ENCODE assay signal across 24 cellular contexts in genomic region chr5:108129129-108129528, GRCh38.
"Had no signal": no experiment of that assay in that cellular context is flagged by ENCODE, and none has a peak within 500 bp of the region (broad histone marks: within the 10 kb centered on the region; RNA-seq: fewer than 3 reads in every experiment).

No MANE protein-coding gene starts in this region.

- DNase-seq: stimulated activated CD4-positive, alpha-beta T cell treated with anti-CD3 and anti-CD28 coated beads, Interleukin-2, amount 100 ng/mL, for 48 hours; stimulated activated CD4-positive, alpha-beta T cell treated with anti-CD3 and anti-CD28 coated beads, Interleukin-4, amount 100 ng/mL, for 1 hour; stimulated activated CD4-positive, alpha-beta T cell treated with anti-CD3 and anti-CD28 coated beads, Interleukin-4, amount 100 ng/mL, for 24 hours; stimulated activated CD4-positive, alpha-beta T cell treated with anti-CD3 and anti-CD28 coated beads, Interleukin-4, amount 100 ng/mL, for 4 hours; stimulated activated CD8-positive, alpha-beta memory T cell treated with anti-CD3 and anti-CD28 coated beads, Interleukin-4, amount 100 ng/mL, for 48 hours; stimulated activated naive B cell treated with anti-CD40 and anti-IgM and Interleukin-4, amounts not matched to agents 10 μg/mL and 1 μg/mL and 100 μg/mL, for 72 hours; stimulated activated naive CD4-positive, alpha-beta T cell treated with Interleukin-2 at 50 U/mL for 16 hours; stimulated activated naive CD8-positive, alpha-beta T cell treated with anti-CD3 and anti-CD28 coated beads, Interleukin-15, amount 100 ng/mL, for 72 hours; stimulated activated naive CD8-positive, alpha-beta T cell treated with anti-CD3 and anti-CD28 coated beads, Interleukin-15, Interleukin-2, amounts not matched to agents 100 U/mL and 50 U/mL, for 24 hours; stomach; substantia nigra; testis; thyroid gland; tibial artery; transverse colon; trophoblast cell; upper lobe of left lung; upper lobe of right lung; uterus had no signal

- FAIRE-seq: urothelium cell line had no signal

- H3K9me3 ChIP-seq: stomach, suprapubic skin, testis, thoracic aorta, thyroid gland, tibial artery, tibial nerve, transverse colon, upper lobe of left lung, upper lobe of right lung, uterus, vagina had no signal

- H3K4me3 ChIP-seq: stomach, suprapubic skin, testis, thoracic aorta, thyroid gland, tibial artery, tibial nerve, transverse colon, upper lobe of left lung, upper lobe of right lung, uterus, vagina had no signal

- H3K27me3 ChIP-seq: stomach, suprapubic skin, testis, thyroid gland, tibial artery, tibial nerve, transverse colon, upper lobe of left lung, upper lobe of right lung, uterus, vagina had no signal

- H3K27ac ChIP-seq: stomach, suprapubic skin, testis, thoracic aorta, thyroid gland, tibial artery, tibial nerve, transverse colon, upper lobe of left lung, upper lobe of right lung, uterus, vagina had no signal

- H3K36me3 ChIP-seq: stomach, suprapubic skin, thoracic aorta, thyroid gland, tibial artery, tibial nerve, transverse colon, upper lobe of left lung, upper lobe of right lung, uterus, vagina had no signal
